4 cellular contexts compared by ENCODE assay signal in the genomic region with DNA sequence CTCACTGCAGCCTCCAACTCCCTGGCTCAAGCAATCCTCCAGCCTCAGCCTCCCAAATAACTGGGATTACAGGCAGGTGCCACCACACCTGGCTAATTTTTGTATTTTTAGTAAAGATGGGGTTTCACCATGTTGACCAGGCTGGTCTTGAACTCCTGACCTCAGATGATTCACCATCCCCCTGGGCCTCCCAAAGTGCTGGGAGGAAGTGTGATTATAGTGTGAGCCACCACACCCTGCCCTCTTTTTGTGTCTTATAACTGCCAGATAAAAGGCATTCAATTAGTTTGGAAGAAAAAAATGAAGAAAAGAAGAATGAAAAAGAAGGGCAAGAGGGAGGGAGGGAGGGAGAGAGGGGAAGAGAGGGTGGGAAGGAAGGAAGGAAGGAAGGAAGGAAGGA. TPM values are rescaled to one million over a fixed set of nuclear protein-coding genes. Genes with fewer than 3 reads are reported as not detected.
"Had no signal": no experiment of that assay in that cellular context is flagged by ENCODE, and none has a peak within 500 bp of the region (broad histone marks: within the 10 kb centered on the region; RNA-seq: fewer than 3 reads in every experiment).

No MANE protein-coding gene starts in this region.

RNA-seq across cellular contexts. Expression of gene BNC2, which starts 37.7 kb away (rescaled TPM):
- total RNA-seq: HepG2, HT-29, MCF 10A, OCI-LY7 had no signal
